In genomic region chr16:56450901-56451752, GRCh38 we compare ENCODE assay signal across 8 cellular contexts. TPM values are rescaled to one million over a fixed set of nuclear protein-coding genes. Genes with fewer than 3 reads are reported as not detected.
DNase-seq lines count a peak whose midpoint lies in the region; ATAC-seq and TF ChIP-seq lines count a peak whose summit lies in the region.

NUDT21 (minus strand) TSS chr16:56451332; CDS start chr16:56451202, 130 bp downstream.
OGFOD1 (plus strand) TSS chr16:56451554; CDS start chr16:56451613, 59 bp downstream.

- peaks cover 14% of the 10 kb centered on the region for H3K36me3 Mint-ChIP-seq in activated naive CD8-positive, alpha-beta T cell

- H3K27ac ChIP-seq in temporal lobe (ENCODE audit: low read depth, low read length), result no peak within 1 kb of the TSS

- TF ChIP-seq CTCF in GM10248 (IDR thresholded peaks at IDR 0.05; ENCODE audit: control extremely low read depth, extremely low read depth, low read depth, missing control alignments), result no peak

- CTCF ChIA-PET in GM10248 (lab: Yijun Ruan, JAX), result interaction anchor here (1.0 to 1.5 kb wide), 2 partner anchors 9 to 68 kb away, joined by 3 to 4 read pairs; no protein-coding TSS in a partner anchor

- H3K4me1 Mint-ChIP-seq in activated naive CD8-positive, alpha-beta T cell (ENCODE audit: low read depth), result peaks cover 63% of the 10 kb centered on the region

- peak; percentile 100 for DNase-seq in GM10248 (ENCODE audit: extremely low spot score)
- DNase-seq in NCI-H1105 (lab: John Stamatoyannopoulos, UW), result peak; percentile 99
- peak; percentile 99 for DNase-seq in SKM-1 treated with dmso at 0.1 percent for 144 hours (lab: John Stamatoyannopoulos, UW; ENCODE audit: unreplicated experiment)
- DNase-seq in glomerular endothelial cell (ENCODE audit: extremely low read depth, low read depth, low spot score), result peak; percentile 85
- DNase-seq in occipital lobe (lab: John Stamatoyannopoulos, UW), result peak; percentile 98

- no peaks in the 10 kb centered on the region for H3K9me3 Mint-ChIP-seq in activated naive CD8-positive, alpha-beta T cell (ENCODE audit: low read depth)

- no peaks in the 10 kb centered on the region for H3K27me3 Mint-ChIP-seq in activated naive CD8-positive, alpha-beta T cell

- peak within 1 kb of the TSS; percentile 99 for H3K27ac Mint-ChIP-seq in activated naive CD8-positive, alpha-beta T cell

- POLR2A ChIA-PET in GM10248 (lab: Yijun Ruan, JAX), result interaction anchor here (0.5 to 1.0 kb wide), 5 partner anchors 15 to 296 kb away, joined by 3 to 5 read pairs (median 3); no protein-coding TSS in a partner anchor

- peak; percentile 99 for ATAC-seq in HG02623 (IDR thresholded peaks at IDR 0.05; ENCODE audit: unreplicated experiment)

- peak within 1 kb of the TSS; percentile 100 for H3K4me3 Mint-ChIP-seq in activated naive CD8-positive, alpha-beta T cell

RNA-seq across cellular contexts. Expression of gene NUDT21, which starts in this region (rescaled TPM):
- total RNA-seq in glomerular endothelial cell (33.8 and 67.9 TPM in 2 replicates), occipital lobe (287 TPM), temporal lobe (175 TPM)

RNA-seq across cellular contexts. Expression of gene OGFOD1, which starts in this region (rescaled TPM):
- total RNA-seq in glomerular endothelial cell, result 30.8 and 60.5 TPM in 2 replicates
- total RNA-seq in occipital lobe, result 42.9 TPM
- 27.0 TPM for total RNA-seq in temporal lobe
